1 cellular context compared by ENCODE assay signal in the genomic region with DNA sequence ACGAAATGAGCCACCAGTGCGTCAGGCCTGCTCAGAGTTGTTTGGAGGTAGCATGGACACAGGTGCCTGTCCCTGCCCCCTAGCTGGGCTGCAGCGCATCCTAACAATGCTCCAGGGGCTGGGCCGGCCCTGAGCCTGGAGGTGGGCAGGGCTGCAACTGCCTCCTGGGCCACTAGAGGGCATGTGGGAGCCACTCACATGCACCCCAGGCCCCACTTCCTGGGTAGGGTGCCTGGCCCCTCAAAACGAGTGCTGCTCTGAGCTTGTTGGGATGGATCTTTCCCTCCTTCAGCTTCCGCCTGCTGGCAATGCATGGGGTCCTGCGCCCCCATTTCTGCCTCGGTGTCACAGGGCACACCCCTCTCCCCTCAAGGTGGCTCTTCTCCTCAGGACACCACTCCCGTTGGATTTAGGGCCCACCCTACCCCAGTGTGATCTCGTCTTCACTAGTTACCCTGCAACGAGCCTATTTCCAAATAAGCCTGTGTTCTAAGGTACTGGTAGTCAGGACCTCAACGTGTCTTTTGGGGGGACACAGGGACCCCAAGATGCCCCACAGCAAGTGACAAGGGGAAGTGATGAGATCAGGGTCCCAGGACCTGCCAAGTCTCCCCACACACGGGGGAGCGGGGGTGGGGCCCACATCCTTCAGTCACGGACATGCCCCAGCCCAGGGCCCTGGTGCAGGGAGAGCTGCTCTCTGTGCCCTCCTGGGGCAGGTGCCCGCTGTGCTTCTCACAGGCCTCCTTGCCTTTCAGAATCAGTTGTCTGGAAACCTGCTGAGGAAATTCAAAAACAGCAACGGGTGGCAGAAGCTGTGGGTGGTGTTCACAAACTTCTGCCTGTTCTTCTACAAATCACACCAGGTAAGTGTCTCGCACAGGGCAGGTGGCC.
TF ChIP-seq lines count a peak whose summit lies in the region.

No MANE protein-coding gene starts in this region.

TF ChIP-seq in WTC11, 78 proteins besides CTCF, POLR2A, EP300 and RAD21 (continued from another document):
- TF ChIP-seq ATF6 (CRISPR knock-in tag; IDR thresholded peaks at IDR 0.05), result no peak
- TF ChIP-seq E2F5 (CRISPR knock-in tag; IDR thresholded peaks at IDR 0.05), result 0 out of 2 replicates have a peak, but pooled peaks have one; percentile 19
- TF ChIP-seq ZNF423 (CRISPR knock-in tag; IDR thresholded peaks at IDR 0.05), result peak; percentile 69
- 0 out of 2 replicates have a peak, but pooled peaks have one; percentile 43 for TF ChIP-seq FOXK1 (CRISPR knock-in tag; IDR thresholded peaks at IDR 0.05)
